Comparison of ENCODE assay signal across 9 cellular contexts in the genomic region with DNA sequence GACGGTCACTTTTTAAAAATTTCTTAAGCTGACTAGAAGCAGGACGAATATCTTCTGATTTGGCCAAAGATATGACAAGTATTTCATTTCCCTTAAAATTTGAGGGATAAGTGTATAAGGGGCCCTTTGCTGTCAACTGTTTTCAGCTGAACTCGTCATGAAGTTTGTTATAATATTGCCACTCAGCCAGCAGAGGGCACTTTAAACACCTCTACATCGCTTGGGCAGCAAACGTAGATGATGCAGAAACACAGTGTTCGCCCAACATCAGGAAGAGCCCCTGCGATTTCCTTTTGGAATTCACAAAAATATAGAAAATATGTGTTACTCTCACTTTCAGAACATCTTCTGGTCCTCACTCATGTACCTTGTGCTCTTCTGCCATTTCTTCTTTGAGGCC.
DNase-seq lines count a peak whose midpoint lies in the region; ATAC-seq, FAIRE-seq and TF ChIP-seq lines count a peak whose summit lies in the region.
"Had no signal": no experiment of that assay in that cellular context is flagged by ENCODE, and none has a peak within 500 bp of the region (broad histone marks: within the 10 kb centered on the region; RNA-seq: fewer than 3 reads in every experiment).

No MANE protein-coding gene starts in this region.

- intact Hi-C loops in kidney (cut with DNase I): no loop called here

- peak; percentile 2 for DNase-seq in DMS53 treated with DMSO at 0.1 percent for 48 hours (lab: John Stamatoyannopoulos, UW; ENCODE audit: unreplicated experiment)
- peak; percentile 21 for DNase-seq in H4 (ENCODE audit: low spot score)
- DNase-seq in RKO (ENCODE audit: low spot score): peak; percentile 19
- no peak for DNase-seq in kidney
- DNase-seq in SW 1271 (lab: John Stamatoyannopoulos, UW): no peak
- DNase-seq in NCI-H2081 treated with DMSO at 0.1 percent for 48 hours (lab: John Stamatoyannopoulos, UW): no peak
- no peak for DNase-seq in inferior parietal cortex (ENCODE audit: extremely low spot score)
- DNase-seq: stimulated activated CD4-positive, alpha-beta T cell treated with anti-CD3 and anti-CD28 coated beads, Interleukin-1b, Interleukin-23, amount 100 ng/mL, for 48 hours had no signal

- H3K9ac ChIP-seq in kidney (ENCODE audit: low read length in 2 of 2): no peak overlapping the region

- no peak overlapping the region for H3K27ac ChIP-seq in kidney (ENCODE audit: low read depth in 2 of 2, low read length in 2 of 2)

- H3K4me3 ChIP-seq in kidney (ENCODE audit: low read length in 2 of 2): no peak overlapping the region

- peak; percentile 38 for FAIRE-seq in kidney (lab: Jason Lieb, UNC)

- no peaks in the 10 kb centered on the region for H3K4me1 ChIP-seq in kidney (ENCODE audit: control insufficient read depth in 1 of 2, insufficient read depth in 1 of 2, low read depth in 1 of 2, low read length in 2 of 2)

- no peaks in the 10 kb centered on the region for H3K36me3 ChIP-seq in kidney (ENCODE audit: control insufficient read depth in 1 of 2, insufficient read depth in 2 of 2, low read length in 2 of 2)

- no peaks in the 10 kb centered on the region for H3K9me3 ChIP-seq in kidney (ENCODE audit: control insufficient read depth in 1 of 2, low read length in 2 of 2)

- peak; percentile 37 for TF ChIP-seq CTCF in kidney (IDR thresholded peaks at IDR 0.05; ENCODE audit: borderline replicate concordance, extremely low read depth, insufficient read depth)

- no peak for ATAC-seq in HG03571 (IDR thresholded peaks at IDR 0.05; ENCODE audit: unreplicated experiment)

Comparison
In these comparisons a context has a peak if more than half of its experiments do, and no peak if none do; other contexts are left out.
1. DNase-seq: peak in DMS53 treated with DMSO at 0.1 percent for 48 hours (single experiment), H4 (single experiment) and RKO (single experiment); none in kidney (single experiment), SW 1271 (0 of 2), NCI-H2081 treated with DMSO at 0.1 percent for 48 hours (single experiment) and inferior parietal cortex (single experiment).